22 cellular contexts compared by ENCODE assay signal in genomic region chr10:47369251-47369894, GRCh38. TPM values are rescaled to one million over a fixed set of nuclear protein-coding genes. Genes with fewer than 3 reads are reported as not detected.
"Had no signal": no experiment of that assay in that cellular context is flagged by ENCODE, and none has a peak within 500 bp of the region (broad histone marks: within the 10 kb centered on the region; RNA-seq: fewer than 3 reads in every experiment).

No MANE protein-coding gene starts in this region.

- H3K27me3 ChIP-seq: brain microvascular endothelial cell, gastrocnemius medialis, right atrium auricular region had no signal

- H3K27ac ChIP-seq: brain microvascular endothelial cell, gastrocnemius medialis, heart right ventricle, right atrium auricular region, skin epidermis had no signal

- H3K36me3 ChIP-seq: brain microvascular endothelial cell, gastrocnemius medialis, heart right ventricle, right atrium auricular region had no signal

- H3K4me1 ChIP-seq: heart right ventricle had no signal

- ATAC-seq: gastrocnemius medialis; heart right ventricle; mucosa of descending colon; naive thymus-derived CD4-positive, alpha-beta T cell; T-cell had no signal

- DNase-seq: activated CD4-positive, CD25-positive, alpha-beta regulatory T cell treated with anti-CD3 and anti-CD28 coated beads, Interleukin-2, amount 50 U/mL, for 72 hours; activated T-cell treated with anti-CD3 and anti-CD28 coated beads, Interleukin-2, amount 50 U/mL, for 48 hours; anterior cingulate cortex; brain microvascular endothelial cell; dermis blood vessel endothelial cell; gastrocnemius medialis; heart right ventricle; mammary epithelial cell; mucosa of descending colon; naive thymus-derived CD4-positive, alpha-beta T cell; SK-N-SH; stimulated activated CD4-positive, alpha-beta T cell treated with anti-CD3 and anti-CD28 coated beads, Interleukin-4, amount 100 ng/mL, for 4 hours; stimulated activated CD8-positive, alpha-beta memory T cell treated with anti-CD3 and anti-CD28 coated beads, Interleukin-4, amount 100 ng/mL, for 48 hours; stimulated activated naive CD4-positive, alpha-beta T cell treated with Interleukin-2 at 50 U/mL for 16 hours; T-helper 9 cell had no signal

- H3K9me3 ChIP-seq: gastrocnemius medialis, heart right ventricle, mucosa of descending colon, right atrium auricular region, SK-N-SH had no signal

- H3K4me3 ChIP-seq: gastrocnemius medialis, heart right ventricle, mucosa of descending colon, right atrium auricular region, skin epidermis had no signal

RNA-seq across cellular contexts. Expression of gene ZNF488, which starts 14.7 kb away (rescaled TPM):
- total RNA-seq: gastrocnemius medialis; naive thymus-derived CD4-positive, alpha-beta T cell; right atrium auricular region; T-cell had no signal

RNA-seq across cellular contexts. Expression of gene RBP3, which starts 21.2 kb away (rescaled TPM):
- total RNA-seq: dermis blood vessel endothelial cell; epithelial cell of proximal tubule; gastrocnemius medialis; heart right ventricle; mammary epithelial cell; mucosa of descending colon; naive thymus-derived CD4-positive, alpha-beta T cell; right atrium auricular region; T-cell; temporal lobe; ureter had no signal
- polyA plus RNA-seq: heart right ventricle; mammary epithelial cell; naive thymus-derived CD4-positive, alpha-beta T cell; SK-N-SH had no signal

RNA-seq across cellular contexts. Expression of gene GDF2, which starts 47.1 kb away (rescaled TPM):
- total RNA-seq: dermis blood vessel endothelial cell; epithelial cell of proximal tubule; gastrocnemius medialis; heart right ventricle; mammary epithelial cell; mucosa of descending colon; naive thymus-derived CD4-positive, alpha-beta T cell; progenitor cell of endocrine pancreas; T-cell; temporal lobe; ureter had no signal
- polyA plus RNA-seq: heart right ventricle; mammary epithelial cell; naive thymus-derived CD4-positive, alpha-beta T cell; SK-N-SH had no signal
